In genomic region chr2:117359266-117359970, GRCh38 we compare ENCODE assay signal across 26 cellular contexts.
DNase-seq lines count a peak whose midpoint lies in the region; ATAC-seq and TF ChIP-seq lines count a peak whose summit lies in the region.
"Had no signal": no experiment of that assay in that cellular context is flagged by ENCODE, and none has a peak within 500 bp of the region (broad histone marks: within the 10 kb centered on the region; RNA-seq: fewer than 3 reads in every experiment).

No MANE protein-coding gene starts in this region.

- no peaks in the 10 kb centered on the region for H3K9me2 ChIP-seq in GM23338 (ENCODE audit: insufficient read depth)

- H4K20me1 ChIP-seq in GM23338 (replicated peaks; ENCODE audit: insufficient read depth): no peaks in the 10 kb centered on the region

- no peaks in the 10 kb centered on the region for H3K9me3 Mint-ChIP-seq in GM23338

- H3K4me1 Mint-ChIP-seq in GM23338: peaks cover under 1% of the 10 kb centered on the region; the same call in 1 of the 3 replicates
- H3K4me1 Mint-ChIP-seq: mesothelial cell of epicardium; natural killer cell; stimulated activated naive CD8-positive, alpha-beta T cell treated with anti-CD3 and anti-CD28 coated beads, Interleukin-15, amount 100 ng/mL, for 72 hours had no signal

- H3K4me2 ChIP-seq in GM23338: no peak overlapping the region

- DNase-seq in COR-L47 (lab: John Stamatoyannopoulos, UW) (peak; percentile 80), GM23338 (ENCODE audit: low spot score) (peak; percentile 6), NCI-H748 treated with DMSO at 0.1 percent for 48 hours (lab: John Stamatoyannopoulos, UW) (peak; percentile 42), globus pallidus (ENCODE audit: low spot score) (peak; percentile 0), cardiac septum (ENCODE audit: low spot score) (no peak), C1 segment of cervical spinal cord (lab: John Stamatoyannopoulos, UW) (no peak), T-helper 9 cell (no peak)
- DNase-seq: activated CD4-positive, alpha-beta T cell treated with anti-CD3 and anti-CD28 coated beads for 1 hour; activated CD8-positive, alpha-beta T cell treated with anti-CD3 and anti-CD28 coated beads, Interleukin-2, amount 10 ng/mL, durations not matched to agents 7 days and 5 days; activated gamma-delta T cell treated with Interleukin-2 at 50 U/mL for 16 hours; activated T-cell treated with anti-CD3 and anti-CD28 coated beads, Interleukin-2, amount 50 U/mL, for 1 hour; brain microvascular endothelial cell; cortex of kidney; DMS53; left lung; natural killer cell; NCI-H446; stimulated activated naive CD8-positive, alpha-beta T cell treated with anti-CD3 and anti-CD28 coated beads, Interleukin-15, amount 100 ng/mL, for 72 hours; tibial artery had no signal

- no peak overlapping the region for H3K4me3 Mint-ChIP-seq in GM23338
- H3K4me3 Mint-ChIP-seq: activated CD8-positive, alpha-beta T cell treated with anti-CD3 and anti-CD28 coated beads, Interleukin-2, amount 10 ng/mL, durations not matched to agents 7 days and 5 days; mesothelial cell of epicardium; natural killer cell; stimulated activated naive CD8-positive, alpha-beta T cell treated with anti-CD3 and anti-CD28 coated beads, Interleukin-15, amount 100 ng/mL, for 72 hours had no signal

- no peaks in the 10 kb centered on the region for H3K36me3 Mint-ChIP-seq in GM23338 (ENCODE audit: low read depth)

- no peaks in the 10 kb centered on the region for H3K27me3 Mint-ChIP-seq in GM23338 (ENCODE audit: insufficient read depth, low read depth, poor library complexity)
- H3K27me3 Mint-ChIP-seq: stimulated activated naive CD8-positive, alpha-beta T cell treated with anti-CD3 and anti-CD28 coated beads, Interleukin-15, amount 100 ng/mL, for 72 hours had no signal

- no peak overlapping the region for H2AFZ ChIP-seq in GM23338
- H2AFZ ChIP-seq: parathyroid adenoma had no signal

- no peaks in the 10 kb centered on the region for H3K79me2 ChIP-seq in GM23338 (replicated peaks; ENCODE audit: insufficient read depth)
- H3K79me2 ChIP-seq: parathyroid adenoma had no signal

- intact Hi-C loops in cardiac septum (cut with DNase I): no loop called here

- H3K27me3 ChIP-seq in GM23338 (ENCODE audit: insufficient read depth): no peaks in the 10 kb centered on the region
- H3K27me3 ChIP-seq: brain microvascular endothelial cell, left lung, tibial artery had no signal

- H3K4me1 ChIP-seq in GM23338 (ENCODE audit: insufficient read depth): no peaks in the 10 kb centered on the region
- H3K4me1 ChIP-seq: left lung, parathyroid adenoma, tibial artery had no signal

- H3K36me3 ChIP-seq in GM23338 (ENCODE audit: insufficient read depth): no peaks in the 10 kb centered on the region
- H3K36me3 ChIP-seq: brain microvascular endothelial cell, left lung, tibial artery had no signal

- no peaks in the 10 kb centered on the region for H3F3A ChIP-seq in GM23338 (replicated peaks; ENCODE audit: low read depth)

- no peak overlapping the region for H3K4me3 ChIP-seq in GM23338
- H3K4me3 ChIP-seq: GM12878, left lung, tibial artery had no signal

- TF ChIP-seq CTCF in GM23338 (conservative IDR thresholded peaks at IDR 0.05; ENCODE audit: low read depth in 2 of 2): peak in 1 of 2 experiments; percentile 32; a peak in 2 of 4 replicates

- ATAC-seq in GM23338: peak; percentile 26; the same call in 1 of the 3 replicates
- no peak for ATAC-seq in HG02973 (IDR thresholded peaks at IDR 0.05; ENCODE audit: unreplicated experiment)
- ATAC-seq: activated CD8-positive, alpha-beta T cell treated with anti-CD3 and anti-CD28 coated beads, Interleukin-2, amount 10 ng/mL, durations not matched to agents 7 days and 5 days; GM12878; left lung; natural killer cell; sciatic nerve; stimulated activated naive CD8-positive, alpha-beta T cell treated with anti-CD3 and anti-CD28 coated beads, Interleukin-15, amount 100 ng/mL, for 72 hours had no signal

- H3K27ac Mint-ChIP-seq in GM23338: no peak overlapping the region
- H3K27ac Mint-ChIP-seq: activated CD8-positive, alpha-beta T cell treated with anti-CD3 and anti-CD28 coated beads, Interleukin-2, amount 10 ng/mL, durations not matched to agents 7 days and 5 days; mesothelial cell of epicardium; natural killer cell; stimulated activated naive CD8-positive, alpha-beta T cell treated with anti-CD3 and anti-CD28 coated beads, Interleukin-15, amount 100 ng/mL, for 72 hours had no signal

- H3K27ac ChIP-seq in GM23338 (ENCODE audit: low read depth): no peak overlapping the region
- H3K27ac ChIP-seq: brain microvascular endothelial cell, HL-60, left lung, parathyroid adenoma, RWPE1, tibial artery had no signal

TF ChIP-seq in GM23338, 12 proteins besides CTCF, POLR2A, EP300 and RAD21 (continues in another document):
- no peak for TF ChIP-seq ZNF114 (CRISPR knock-in tag; IDR thresholded peaks at IDR 0.05)
- TF ChIP-seq POLR2AphosphoS5 (IDR thresholded peaks at IDR 0.05; ENCODE audit: low read depth): no peak
- TF ChIP-seq STAT1 (IDR thresholded peaks at IDR 0.05; ENCODE audit: unreplicated experiment): no peak
- TF ChIP-seq NANOG (IDR thresholded peaks at IDR 0.05; ENCODE audit: borderline replicate concordance): no peak
- TF ChIP-seq EZH2 (IDR thresholded peaks at IDR 0.05; ENCODE audit: low read depth, unreplicated experiment): no peak
- no peak for TF ChIP-seq ZNF462 (CRISPR knock-in tag; IDR thresholded peaks at IDR 0.05)
- no peak for TF ChIP-seq ZNF331 (CRISPR knock-in tag; IDR thresholded peaks at IDR 0.05; ENCODE audit: low read depth)
- TF ChIP-seq CREB1 (CRISPR knock-in tag; IDR thresholded peaks at IDR 0.05; ENCODE audit: low read depth): no peak
- no peak for TF ChIP-seq ETS1 (IDR thresholded peaks at IDR 0.05)
- no peak for TF ChIP-seq JUNB (IDR thresholded peaks at IDR 0.05; ENCODE audit: unreplicated experiment)

Comparison
In these comparisons a context has a peak if more than half of its experiments do, and no peak if none do; other contexts are left out.
1. DNase-seq: peak in COR-L47 (single experiment), GM23338 (single experiment), NCI-H748 treated with DMSO at 0.1 percent for 48 hours (single experiment) and globus pallidus (single experiment); none in cardiac septum (single experiment), C1 segment of cervical spinal cord (0 of 14) and T-helper 9 cell (single experiment).